Comparison of ENCODE assay signal across 8 cellular contexts in the genomic region with DNA sequence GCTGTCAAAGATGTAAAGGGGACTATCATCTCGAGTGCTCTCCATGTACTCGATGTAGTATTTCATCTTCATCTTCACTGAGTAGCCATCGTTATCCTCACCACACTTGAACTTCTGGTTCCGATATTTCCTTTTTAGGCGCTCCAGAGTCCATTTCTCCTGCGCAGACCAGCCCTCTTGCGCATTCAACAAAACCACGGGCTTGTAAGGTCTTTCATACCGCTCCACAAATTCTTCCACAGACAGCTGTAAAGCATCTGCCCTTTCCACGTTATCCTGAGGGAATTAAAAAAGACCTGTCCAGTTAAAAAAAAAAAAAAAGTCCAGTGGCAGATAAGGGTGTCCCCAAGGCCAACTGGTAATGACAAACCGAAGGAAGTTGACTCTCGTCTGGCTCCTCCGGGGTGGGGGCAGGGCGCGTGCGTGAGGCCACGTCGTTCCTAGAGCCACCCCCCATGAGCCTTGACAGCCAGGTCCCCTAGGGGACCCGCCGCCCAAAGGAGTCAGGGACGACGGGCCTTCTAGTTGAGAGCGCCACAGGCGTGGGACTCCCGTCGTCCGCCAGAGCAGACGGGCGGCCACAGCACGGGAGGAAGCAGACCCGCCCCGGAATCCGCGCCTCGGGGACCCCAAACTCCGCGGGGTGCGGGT. TPM values are rescaled to one million over a fixed set of nuclear protein-coding genes. Genes with fewer than 3 reads are reported as not detected.
DNase-seq lines count a peak whose midpoint lies in the region; ATAC-seq and TF ChIP-seq lines count a peak whose summit lies in the region.

No MANE protein-coding gene starts in this region.

- H3F3A ChIP-seq in SU-DHL-6 (ENCODE audit: insufficient read depth) = peaks cover 27% of the 10 kb centered on the region

- H3K4me1 ChIP-seq in right atrium auricular region = peaks cover 0 to 60% of the 10 kb centered on the region in 2 donors

- H3K9me3 Mint-ChIP-seq in activated naive CD8-positive, alpha-beta T cell treated with anti-CD3 and anti-CD28 coated beads, Interleukin-2, amount 50 U/mL, for 24 hours = no peaks in the 10 kb centered on the region

- no peaks in the 10 kb centered on the region for H3K9me3 ChIP-seq in SU-DHL-6 (ENCODE audit: insufficient read depth, low read length)
- no peaks in the 10 kb centered on the region for H3K9me3 ChIP-seq in right atrium auricular region

- peak overlapping the region; percentile 100 for H3K9ac ChIP-seq in SU-DHL-6 (ENCODE audit: low read length)

- peak overlapping the region; percentile 99 for H3K4me3 ChIP-seq in SU-DHL-6 (ENCODE audit: insufficient read depth, low read length, poor library complexity, severe bottlenecking)
- peak overlapping the region; percentile 94 to 98 for H3K4me3 ChIP-seq in right atrium auricular region
- H3K4me3 ChIP-seq in retinal pigment epithelial cell (ENCODE audit: low read length) = peak overlapping the region; percentile 80

- H3K9me2 ChIP-seq in SU-DHL-6 (replicated peaks; ENCODE audit: insufficient read depth, low read length) = no peaks in the 10 kb centered on the region

- H4K20me1 ChIP-seq in SU-DHL-6 (ENCODE audit: low read depth, low read length) = no peaks in the 10 kb centered on the region

- DNase-seq in AG20443 (ENCODE audit: low spot score) = peak; percentile 62
- DNase-seq in activated naive CD8-positive, alpha-beta T cell treated with anti-CD3 and anti-CD28 coated beads, Interleukin-2, amount 50 U/mL, for 24 hours = peak; percentile 84
- DNase-seq in right atrium auricular region (ENCODE audit: low spot score) = peak; percentile 90
- DNase-seq in retinal pigment epithelial cell (ENCODE audit: low read depth) = no peak
- DNase-seq in foreskin melanocyte = no peak

- H3K79me2 ChIP-seq in SU-DHL-6 (ENCODE audit: insufficient read depth, low read length) = peaks cover 62% of the 10 kb centered on the region

- H3K36me3 ChIP-seq in SU-DHL-6 (ENCODE audit: low read length) (peaks cover 17% of the 10 kb centered on the region), right atrium auricular region (peaks cover 49% of the 10 kb centered on the region)

- H3K27ac ChIP-seq in SU-DHL-6 (ENCODE audit: low read depth, low read length) (peak overlapping the region; percentile 100), right atrium auricular region (peak overlapping the region; percentile 100)

- TF ChIP-seq CTCF in SU-DHL-6 (IDR thresholded peaks at IDR 0.05; ENCODE audit: insufficient read depth, low read length, poor library complexity, severe bottlenecking) (no peak), right atrium auricular region (IDR thresholded peaks at IDR 0.05) (no peak), retinal pigment epithelial cell (conservative IDR thresholded peaks at IDR 0.05; ENCODE audit: low read depth, low read length) (no peak)

- peak overlapping the region; percentile 92 for H3K27ac Mint-ChIP-seq in activated naive CD8-positive, alpha-beta T cell treated with anti-CD3 and anti-CD28 coated beads, Interleukin-2, amount 50 U/mL, for 24 hours

- peak overlapping the region; percentile 99 for H3K4me2 ChIP-seq in SU-DHL-6 (ENCODE audit: low read depth, low read length, poor library complexity, severe bottlenecking)

- peak; percentile 26 for ATAC-seq in GM18909 (IDR thresholded peaks at IDR 0.05; ENCODE audit: poor library complexity, unreplicated experiment)
- peak; percentile 19 for ATAC-seq in HG03280 (IDR thresholded peaks at IDR 0.05; ENCODE audit: unreplicated experiment)
- ATAC-seq in activated naive CD8-positive, alpha-beta T cell treated with anti-CD3 and anti-CD28 coated beads, Interleukin-2, amount 50 U/mL, for 24 hours = peak; percentile 41

- H3K4me1 Mint-ChIP-seq in activated naive CD8-positive, alpha-beta T cell treated with anti-CD3 and anti-CD28 coated beads, Interleukin-2, amount 50 U/mL, for 24 hours = peaks cover 68% of the 10 kb centered on the region

- H3K27me3 Mint-ChIP-seq in activated naive CD8-positive, alpha-beta T cell treated with anti-CD3 and anti-CD28 coated beads, Interleukin-2, amount 50 U/mL, for 24 hours = no peaks in the 10 kb centered on the region

- peak overlapping the region; percentile 72 for H2AFZ ChIP-seq in SU-DHL-6 (ENCODE audit: low read depth, low read length, severe bottlenecking)

- H3K27me3 ChIP-seq in SU-DHL-6 (ENCODE audit: low read length) (no peaks in the 10 kb centered on the region), right atrium auricular region (no peaks in the 10 kb centered on the region)

- H3K36me3 Mint-ChIP-seq in activated naive CD8-positive, alpha-beta T cell treated with anti-CD3 and anti-CD28 coated beads, Interleukin-2, amount 50 U/mL, for 24 hours (ENCODE audit: low read depth) = peaks cover 71% of the 10 kb centered on the region

- peak overlapping the region; percentile 96 for H3K4me3 Mint-ChIP-seq in activated naive CD8-positive, alpha-beta T cell treated with anti-CD3 and anti-CD28 coated beads, Interleukin-2, amount 50 U/mL, for 24 hours

RNA-seq across cellular contexts. Expression of gene JMJD6, which starts 0.7 kb away (rescaled TPM):
- 10 to 100 TPM; 35.0 to 37.4 TPM for total RNA-seq in right atrium auricular region

RNA-seq across cellular contexts. Expression of gene METTL23, which starts 0.9 kb away (rescaled TPM):
- total RNA-seq in right atrium auricular region = 10 to 100 TPM; 22.6 to 26.8 TPM

RNA-seq across cellular contexts. Expression of gene SRSF2, which starts 11.4 kb away (rescaled TPM):
- 100 to 1,000 TPM in 1 of 2 donors, 10 to 100 TPM in 1; 78.3 to 135 TPM for total RNA-seq in right atrium auricular region

RNA-seq across cellular contexts. Expression of gene MFSD11, which starts 12.2 kb away (rescaled TPM):
- total RNA-seq in right atrium auricular region = 10 to 100 TPM; 24.8 to 29.3 TPM

RNA-seq across cellular contexts. Expression of gene MXRA7, which starts 14.9 kb away (rescaled TPM):
- 100 to 1,000 TPM; 440 to 644 TPM for total RNA-seq in right atrium auricular region

Comparison
In these comparisons a context has a peak if more than half of its experiments do, and no peak if none do; other contexts are left out.
1. DNase-seq: peak in AG20443 (single experiment), activated naive CD8-positive, alpha-beta T cell treated with anti-CD3 and anti-CD28 coated beads, Interleukin-2, amount 50 U/mL, for 24 hours (single experiment) and right atrium auricular region (single experiment); none in retinal pigment epithelial cell (single experiment) and foreskin melanocyte (single experiment).
2. Peak in every context shown above with its lines, with median percentiles within 50 percentile points of each other: ATAC-seq and H3K4me3 ChIP-seq.